ENCODE assay signal across 6 cellular contexts in the genomic region with DNA sequence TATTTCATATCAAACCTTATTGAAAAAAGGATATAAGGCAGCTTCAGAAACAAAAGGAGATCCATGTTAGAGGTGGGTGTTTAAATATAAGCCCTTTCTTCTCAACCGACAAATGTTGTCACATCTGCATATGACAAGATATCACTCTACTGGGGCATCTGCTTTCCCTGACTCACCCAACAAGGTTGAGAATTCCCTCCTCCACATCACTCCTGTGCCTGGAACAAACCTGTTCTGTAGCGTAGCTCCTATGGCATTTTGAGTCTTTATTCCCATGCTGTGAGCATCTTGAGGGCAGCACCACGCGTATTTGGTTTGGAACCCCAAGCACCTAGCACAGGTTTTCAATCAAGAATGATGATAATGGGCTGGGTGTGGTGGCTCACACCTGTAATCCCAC.
"Had no signal": no experiment of that assay in that cellular context is flagged by ENCODE, and none has a peak within 500 bp of the region (broad histone marks: within the 10 kb centered on the region; RNA-seq: fewer than 3 reads in every experiment).

No MANE protein-coding gene starts in this region.

- DNase-seq: IMR-90, KBM-7, KG1 had no signal

- H3K27me3 Mint-ChIP-seq: IgD-negative memory B cell had no signal

- H3K36me3 Mint-ChIP-seq: IgD-negative memory B cell had no signal

- ATAC-seq: HepG2, K562 had no signal

- H3K27ac Mint-ChIP-seq: IgD-negative memory B cell had no signal

- H3K4me3 Mint-ChIP-seq: IgD-negative memory B cell had no signal

- H3K4me1 Mint-ChIP-seq: IgD-negative memory B cell had no signal
